1 cellular context compared by ENCODE assay signal in genomic region chr5:180589771-180590542, GRCh38.
TF ChIP-seq lines count a peak whose summit lies in the region.

No MANE protein-coding gene starts in this region.

TF ChIP-seq in K562, 482 proteins besides CTCF, POLR2A, EP300 and RAD21 (continued from another document):
- no peak for TF ChIP-seq JUNB (CRISPR knock-in tag; conservative IDR thresholded peaks at IDR 0.05)
- no peak for TF ChIP-seq SMAD2 (IDR thresholded peaks at IDR 0.05; ENCODE audit: low read depth, low read length)
- no peak for TF ChIP-seq NR4A1 (CRISPR knock-in tag; IDR thresholded peaks at IDR 0.05)
- TF ChIP-seq NR4A1 (tag; IDR thresholded peaks at IDR 0.05), result no peak
- no peak for TF ChIP-seq ZNF707 (CRISPR knock-in tag; conservative IDR thresholded peaks at IDR 0.05)
